Comparison of ENCODE assay signal across 8 cellular contexts in genomic region chr2:172098650-172099471, GRCh38. TPM values are rescaled to one million over a fixed set of nuclear protein-coding genes. Genes with fewer than 3 reads are reported as not detected.
DNase-seq lines count a peak whose midpoint lies in the region; ATAC-seq and TF ChIP-seq lines count a peak whose summit lies in the region.

No MANE protein-coding gene starts in this region.

- H2AFZ ChIP-seq in neuron (ENCODE audit: low read depth, low read length) = no peak overlapping the region

- DNase-seq in A172 (ENCODE audit: low spot score) (peak; percentile 73), GM12865 (ENCODE audit: low read depth) (peak; percentile 38), T-helper 17 cell (no peak), epithelial cell of esophagus (ENCODE audit: low read depth) (peak; percentile 67), occipital lobe (lab: John Stamatoyannopoulos, UW) (no peak)

- H3K9me3 ChIP-seq in T-helper 17 cell (ENCODE audit: control insufficient read depth, low read length, poor library complexity, severe bottlenecking) (no peaks in the 10 kb centered on the region), neuron (ENCODE audit: low read length) (no peaks in the 10 kb centered on the region)

- TF ChIP-seq CTCF in GM12865 (IDR thresholded peaks at IDR 0.05; ENCODE audit: insufficient read depth, low read depth, low read length, missing control alignments) (no peak), epithelial cell of esophagus (IDR thresholded peaks at IDR 0.05; ENCODE audit: insufficient read depth, low read depth, low read length, missing control alignments) (no peak)

- H3K4me3 Mint-ChIP-seq in T-helper 17 cell = peak overlapping the region; percentile 36

- ATAC-seq in T-helper 17 cell (no peak), HG02759 (IDR thresholded peaks at IDR 0.05; ENCODE audit: unreplicated experiment) (no peak), HG03439 (IDR thresholded peaks at IDR 0.05; ENCODE audit: unreplicated experiment) (no peak)

- H3K27me3 ChIP-seq in neuron (ENCODE audit: insufficient read depth, low read length) = peaks cover 76% of the 10 kb centered on the region

- H3K4me1 Mint-ChIP-seq in T-helper 17 cell = peaks cover 43% of the 10 kb centered on the region

- H3K4me1 ChIP-seq in neuron (ENCODE audit: insufficient read depth, low read length) = peaks cover 70% of the 10 kb centered on the region

- H3K27ac Mint-ChIP-seq in T-helper 17 cell = peak overlapping the region; percentile 54

- H3K36me3 Mint-ChIP-seq in T-helper 17 cell (ENCODE audit: low read depth) = peaks cover 4% of the 10 kb centered on the region

- peak overlapping the region; percentile 25; the same call in 1 of the 2 replicates for H3K4me3 ChIP-seq in GM12865 (ENCODE audit: low read depth, low read length)
- peak overlapping the region; percentile 27 for H3K4me3 ChIP-seq in epithelial cell of esophagus (ENCODE audit: low read length)
- H3K4me3 ChIP-seq in neuron (ENCODE audit: low read length) = peak overlapping the region; percentile 36

- H3K27me3 Mint-ChIP-seq in T-helper 17 cell = peaks cover 70% of the 10 kb centered on the region

- no peaks in the 10 kb centered on the region for H3K36me3 ChIP-seq in neuron (ENCODE audit: insufficient read depth, low read length)

RNA-seq across cellular contexts. Expression of gene DLX2, which starts 3.8 kb away (rescaled TPM):
- total RNA-seq in A172 (2014; rRNA removed; shearing (Covaris generic)) = 0.64 and 0.81 TPM in 2 replicates
- total RNA-seq in T-helper 17 cell (not detected), occipital lobe (3.3 TPM)

RNA-seq across cellular contexts. Expression of gene DLX1, which starts 13.6 kb away (rescaled TPM):
- 3.9 and 5.3 TPM in 2 replicates for total RNA-seq in A172 (2014; rRNA removed; shearing (Covaris generic))
- total RNA-seq in T-helper 17 cell (not detected), occipital lobe (21.4 TPM)

Comparison
In these comparisons a context has a peak if more than half of its experiments do, and no peak if none do; other contexts are left out.
1. DNase-seq: peak in A172 (single experiment), GM12865 (single experiment) and epithelial cell of esophagus (single experiment); none in T-helper 17 cell (0 of 3) and occipital lobe (single experiment).
2. Peak in every context shown above with its lines, with median percentiles within 50 percentile points of each other: H3K4me3 ChIP-seq.